23 cellular contexts compared by ENCODE assay signal in the genomic region with DNA sequence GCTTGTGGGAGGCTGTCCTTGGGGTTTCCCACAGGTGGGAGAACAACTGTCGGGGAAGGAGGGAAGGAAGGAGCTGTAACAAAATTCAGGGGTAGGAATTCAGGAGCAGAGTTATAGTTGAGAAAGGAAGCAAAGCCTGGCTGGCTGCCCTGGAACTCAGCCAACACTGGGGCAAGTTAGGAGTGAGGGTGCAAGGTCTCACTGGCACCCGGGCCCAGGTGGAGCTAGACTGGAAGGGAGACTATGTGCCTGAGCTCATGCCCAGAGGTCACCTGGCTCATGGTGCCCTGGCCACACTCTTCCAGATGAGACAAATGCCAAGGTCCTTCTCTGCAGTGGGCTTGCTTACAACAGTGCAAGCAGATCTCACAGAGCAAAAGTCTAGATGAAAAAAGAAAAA.
"Had no signal": no experiment of that assay in that cellular context is flagged by ENCODE, and none has a peak within 500 bp of the region (broad histone marks: within the 10 kb centered on the region; RNA-seq: fewer than 3 reads in every experiment).

No MANE protein-coding gene starts in this region.

- H3K36me3 Mint-ChIP-seq: activated naive CD4-positive, alpha-beta T cell treated with anti-CD3 and anti-CD28 coated beads, Interleukin-2, amount 10 ng/mL, durations not matched to agents 7 days and 5 days; activated naive CD8-positive, alpha-beta T cell treated with anti-CD3 and anti-CD28 coated beads for 36 hours; T-cell had no signal

- ATAC-seq: activated T-helper 17 cell treated with anti-CD3 and anti-CD28 coated beads, Interleukin-2, amount 50 U/mL, for 72 hours; T-cell had no signal

- H3K4me1 Mint-ChIP-seq: activated CD4-positive, alpha-beta memory T cell treated with anti-CD3 and anti-CD28 coated beads, Interleukin-2, amount 10 ng/mL, durations not matched to agents 7 days and 5 days; activated CD4-positive, alpha-beta T cell treated with anti-CD3 and anti-CD28 coated beads, Interleukin-2, amount 10 ng/mL, durations not matched to agents 7 days and 5 days; activated naive CD4-positive, alpha-beta T cell treated with anti-CD3 and anti-CD28 coated beads, Interleukin-2, amount 10 ng/mL, durations not matched to agents 7 days and 5 days; activated naive CD8-positive, alpha-beta T cell treated with anti-CD3 and anti-CD28 coated beads for 36 hours; activated T-helper 17 cell treated with anti-CD3 and anti-CD28 coated beads, Interleukin-2, amount 50 U/mL, for 72 hours; T-cell had no signal

- H3K4me3 Mint-ChIP-seq: activated CD4-positive, alpha-beta memory T cell treated with anti-CD3 and anti-CD28 coated beads, Interleukin-2, amount 10 ng/mL, durations not matched to agents 7 days and 5 days; activated CD4-positive, alpha-beta T cell treated with anti-CD3 and anti-CD28 coated beads, Interleukin-2, amount 10 ng/mL, durations not matched to agents 7 days and 5 days; activated naive CD4-positive, alpha-beta T cell treated with anti-CD3 and anti-CD28 coated beads, Interleukin-2, amount 10 ng/mL, durations not matched to agents 7 days and 5 days; activated naive CD8-positive, alpha-beta T cell treated with anti-CD3 and anti-CD28 coated beads for 36 hours; activated T-helper 17 cell treated with anti-CD3 and anti-CD28 coated beads, Interleukin-2, amount 50 U/mL, for 72 hours; T-cell had no signal

- H3K27me3 Mint-ChIP-seq: activated CD4-positive, alpha-beta memory T cell treated with anti-CD3 and anti-CD28 coated beads, Interleukin-2, amount 10 ng/mL, durations not matched to agents 7 days and 5 days; activated CD4-positive, alpha-beta T cell treated with anti-CD3 and anti-CD28 coated beads, Interleukin-2, amount 10 ng/mL, durations not matched to agents 7 days and 5 days; activated naive CD4-positive, alpha-beta T cell treated with anti-CD3 and anti-CD28 coated beads, Interleukin-2, amount 10 ng/mL, durations not matched to agents 7 days and 5 days; activated naive CD8-positive, alpha-beta T cell treated with anti-CD3 and anti-CD28 coated beads for 36 hours; activated T-helper 17 cell treated with anti-CD3 and anti-CD28 coated beads, Interleukin-2, amount 50 U/mL, for 72 hours; T-cell had no signal

- DNase-seq: activated CD4-positive, alpha-beta memory T cell treated with anti-CD3 and anti-CD28 coated beads, Interleukin-2, amount 10 ng/mL, durations not matched to agents 7 days and 5 days; activated CD4-positive, alpha-beta T cell treated with anti-CD3 and anti-CD28 coated beads, Interleukin-2, amount 10 ng/mL, durations not matched to agents 7 days and 5 days; activated CD4-positive, CD25-positive, alpha-beta regulatory T cell; activated gamma-delta T cell; activated naive CD4-positive, alpha-beta T cell treated with anti-CD3 and anti-CD28 coated beads, Interleukin-2, amount 10 ng/mL, durations not matched to agents 7 days and 5 days; activated naive CD8-positive, alpha-beta T cell treated with anti-CD3 and anti-CD28 coated beads for 36 hours; activated T-cell treated with anti-CD3 and anti-CD28 coated beads for 4 hours; activated T-cell treated with anti-CD3 and anti-CD28 coated beads, Interleukin-2, amount 50 U/mL, for 48 hours; caudate nucleus; KG1; NCI-H1048; NCI-H1417 treated with DMSO at 0.1 percent for 48 hours; NCI-H1694; NCI-H2029 treated with DMSO at 0.1 percent for 48 hours; NCI-H446; NCI-H524; NCI-H82; SIG-M5; T-cell; T-helper 2 cell; T1000 had no signal

- FAIRE-seq: TTC549 had no signal

- H3K27ac Mint-ChIP-seq: activated CD4-positive, alpha-beta memory T cell treated with anti-CD3 and anti-CD28 coated beads, Interleukin-2, amount 10 ng/mL, durations not matched to agents 7 days and 5 days; activated CD4-positive, alpha-beta T cell treated with anti-CD3 and anti-CD28 coated beads, Interleukin-2, amount 10 ng/mL, durations not matched to agents 7 days and 5 days; activated naive CD4-positive, alpha-beta T cell treated with anti-CD3 and anti-CD28 coated beads, Interleukin-2, amount 10 ng/mL, durations not matched to agents 7 days and 5 days; activated naive CD8-positive, alpha-beta T cell treated with anti-CD3 and anti-CD28 coated beads for 36 hours; activated T-helper 17 cell treated with anti-CD3 and anti-CD28 coated beads, Interleukin-2, amount 50 U/mL, for 72 hours; T-cell had no signal
